ENCODE assay signal across 20 cellular contexts in genomic region chr7:12725575-12726316, GRCh38.
"Had no signal": no experiment of that assay in that cellular context is flagged by ENCODE, and none has a peak within 500 bp of the region (broad histone marks: within the 10 kb centered on the region; RNA-seq: fewer than 3 reads in every experiment).

No MANE protein-coding gene starts in this region.

- ATAC-seq: left lung; natural killer cell treated with Interleukin-12 subunit alpha and Interleukin-12 subunit beta and Interleukin-15 and Interleukin-18, amount 100 ng/mL, for 72 hours; pancreas had no signal

- H3K27me3 Mint-ChIP-seq: natural killer cell treated with Interleukin-12 subunit alpha and Interleukin-12 subunit beta and Interleukin-15 and Interleukin-18, amount 100 ng/mL, for 72 hours; progenitor cell of endocrine pancreas had no signal

- DNase-seq: cerebellar nuclear complex; colonic mucosa; effector CD4-positive, alpha-beta T cell; endodermal cell; foreskin melanocyte; immature natural killer cell; left lung; mesenchymal stem cell; midbrain; occipital lobe; pancreas; sigmoid colon; small intestine; stimulated activated CD4-positive, alpha-beta T cell treated with anti-CD3 and anti-CD28 coated beads, Interleukin-2, amount 100 ng/mL, for 48 hours; stimulated activated naive CD4-positive, alpha-beta T cell treated with Interleukin-2 at 50 U/mL for 16 hours; trophoblast cell had no signal

- H3K4me3 ChIP-seq: colonic mucosa, left lung, lung, pancreas, sigmoid colon had no signal

- H3K36me3 ChIP-seq: colonic mucosa, left lung, pancreas, sigmoid colon had no signal

- H3K4me1 ChIP-seq: colonic mucosa had no signal

- H3K27ac ChIP-seq: colonic mucosa, left lung, pancreas, sigmoid colon had no signal

- FAIRE-seq: keratinocyte had no signal

- H3K36me3 Mint-ChIP-seq: immature natural killer cell; natural killer cell treated with Interleukin-12 subunit alpha and Interleukin-12 subunit beta and Interleukin-15 and Interleukin-18, amount 100 ng/mL, for 72 hours had no signal

- H3K27me3 ChIP-seq: colonic mucosa, left lung, pancreas, sigmoid colon had no signal

- H3K4me3 Mint-ChIP-seq: endodermal cell; immature natural killer cell; natural killer cell treated with Interleukin-12 subunit alpha and Interleukin-12 subunit beta and Interleukin-15 and Interleukin-18, amount 100 ng/mL, for 72 hours had no signal

- H3K9me3 Mint-ChIP-seq: endodermal cell; immature natural killer cell; natural killer cell treated with Interleukin-12 subunit alpha and Interleukin-12 subunit beta and Interleukin-15 and Interleukin-18, amount 100 ng/mL, for 72 hours had no signal

- H3K27ac Mint-ChIP-seq: endodermal cell; immature natural killer cell; natural killer cell treated with Interleukin-12 subunit alpha and Interleukin-12 subunit beta and Interleukin-15 and Interleukin-18, amount 100 ng/mL, for 72 hours; progenitor cell of endocrine pancreas had no signal

- H3K9me3 ChIP-seq: colonic mucosa, left lung, pancreas, sigmoid colon had no signal
